ENCODE assay signal across 8 cellular contexts in the genomic region with DNA sequence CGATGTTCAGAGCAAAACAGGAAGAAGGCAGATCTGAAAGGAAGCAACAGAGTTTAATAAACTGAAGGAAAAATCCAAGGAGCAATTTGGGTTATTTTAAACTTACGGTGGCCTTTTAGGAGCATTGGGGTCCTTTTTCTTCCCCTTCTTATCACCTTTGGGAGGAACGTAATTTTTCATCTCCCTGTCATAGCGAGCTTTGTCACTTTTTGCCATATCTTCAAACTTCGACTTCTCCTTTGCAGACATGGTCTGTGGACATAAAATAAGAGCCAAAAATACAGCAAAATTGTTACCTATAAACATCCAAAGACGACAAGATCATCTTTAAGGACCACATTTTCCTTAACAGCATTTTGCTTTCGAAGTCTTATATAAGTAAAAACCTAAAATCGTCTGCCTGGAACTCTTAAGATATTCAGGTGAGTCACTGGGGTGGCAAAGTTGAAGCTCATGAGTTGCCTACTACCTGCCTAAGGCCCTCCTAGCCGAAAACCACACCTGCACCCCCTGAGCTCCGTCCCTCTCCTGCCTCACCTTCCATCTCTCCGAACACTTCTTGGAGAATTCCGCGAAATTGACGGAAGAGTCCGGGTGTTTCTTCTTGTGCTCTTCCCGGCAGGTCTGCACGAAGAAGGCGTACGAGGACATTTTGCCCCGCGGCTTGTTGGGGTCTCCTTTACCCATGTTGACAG. TPM values are rescaled to one million over a fixed set of nuclear protein-coding genes. Genes with fewer than 3 reads are reported as not detected.
A peak's percentile ranks its signal among the peaks of the same experiment; 100 is the strongest.
DNase-seq lines count a peak whose midpoint lies in the region; ATAC-seq and TF ChIP-seq lines count a peak whose summit lies in the region.

No MANE protein-coding gene starts in this region.

- peaks cover 0 to 2% of the 10 kb centered on the region in 2 donors for H3K27me3 Mint-ChIP-seq in CD4-positive, alpha-beta memory T cell
- peaks cover 30% of the 10 kb centered on the region for H3K27me3 Mint-ChIP-seq in activated naive CD8-positive, alpha-beta T cell treated with anti-CD3 and anti-CD28 coated beads for 36 hours

- intact Hi-C loops in CD4-positive, alpha-beta memory T cell (cut with micrococcal nuclease) = loop anchor here (2.0 to 5.0 kb wide), 3 partner anchors 159 to 174 kb away; a partner anchor contains a TSS

- peak overlapping the region; percentile 33 to 95 for H3K4me3 ChIP-seq in CD4-positive, alpha-beta memory T cell (ENCODE audit: low read length in 2 of 2)
- H3K4me3 ChIP-seq in LNCaP clone FGC (ENCODE audit: low read depth, low read length) (peak overlapping the region; percentile 99), iPS-20b (ENCODE audit: low read length) (peak overlapping the region; percentile 96)

- H3K9ac ChIP-seq in iPS-20b (ENCODE audit: low read depth, low read length) = peak overlapping the region; percentile 98; the same call in 1 of the 2 replicates

- H3K27me3 ChIP-seq in CD4-positive, alpha-beta memory T cell (ENCODE audit: insufficient read depth, low read length) = no peaks in the 10 kb centered on the region
- 0 out of 2 replicates have a peak, but pooled peaks cover 5% of the 10 kb centered on the region for H3K27me3 ChIP-seq in iPS-20b (ENCODE audit: insufficient read depth, low read length)

- POLR2A ChIA-PET in CD4-positive, alpha-beta memory T cell (lab: Charles Lee; ENCODE audit: partially characterized antibody) = interaction anchor here (0.6 to 8.1 kb wide), 19 partner anchors 12 to 951 kb away, joined by 3 to 375 read pairs (median 6); a partner anchor contains a TSS

- H3K4me3 Mint-ChIP-seq in CD4-positive, alpha-beta memory T cell = peak overlapping the region; percentile 91 to 99 (median 96)
- H3K4me3 Mint-ChIP-seq in activated naive CD8-positive, alpha-beta T cell treated with anti-CD3 and anti-CD28 coated beads for 36 hours = peak overlapping the region; percentile 98

- H3K9me3 Mint-ChIP-seq in CD4-positive, alpha-beta memory T cell = peaks cover 0 to 4% (median 0%) of the 10 kb centered on the region in 8 donors
- H3K9me3 Mint-ChIP-seq in activated naive CD8-positive, alpha-beta T cell treated with anti-CD3 and anti-CD28 coated beads for 36 hours = no peaks in the 10 kb centered on the region

- no peaks in the 10 kb centered on the region for H3K9me3 ChIP-seq in CD4-positive, alpha-beta memory T cell (ENCODE audit: control insufficient read depth in 1 of 2, low read length in 2 of 2)
- H3K9me3 ChIP-seq in iPS-20b (ENCODE audit: insufficient read depth, low read depth, low read length) = no peaks in the 10 kb centered on the region

- DNase-seq in CD4-positive, alpha-beta memory T cell = peak in 3 of 5 donors; percentile 22 to 67 (median 31)
- DNase-seq in LNCaP clone FGC (ENCODE audit: low read depth) (no peak), HCEC 1CT (no peak)
- no peak for DNase-seq in activated naive CD8-positive, alpha-beta T cell treated with anti-CD3 and anti-CD28 coated beads for 36 hours
- DNase-seq in stimulated activated CD4-positive, alpha-beta T cell treated with anti-CD3 and anti-CD28 coated beads, Interleukin-4, amount 100 ng/mL, for 48 hours (ENCODE audit: low read depth in 2 of 2) = peak; percentile 5 to 11

- peaks cover 11 to 37% of the 10 kb centered on the region in 2 donors for H3K36me3 Mint-ChIP-seq in CD4-positive, alpha-beta memory T cell
- H3K36me3 Mint-ChIP-seq in activated naive CD8-positive, alpha-beta T cell treated with anti-CD3 and anti-CD28 coated beads for 36 hours = peaks cover 35% of the 10 kb centered on the region

- H3K4me1 Mint-ChIP-seq in CD4-positive, alpha-beta memory T cell = peaks cover 17 to 33% (median 21%) of the 10 kb centered on the region in 4 donors
- H3K4me1 Mint-ChIP-seq in activated naive CD8-positive, alpha-beta T cell treated with anti-CD3 and anti-CD28 coated beads for 36 hours = peaks cover 14% of the 10 kb centered on the region

- H3K27ac Mint-ChIP-seq in CD4-positive, alpha-beta memory T cell = peak overlapping the region; percentile 92 to 98 (median 95)
- peak overlapping the region; percentile 95 for H3K27ac Mint-ChIP-seq in activated naive CD8-positive, alpha-beta T cell treated with anti-CD3 and anti-CD28 coated beads for 36 hours

- TF ChIP-seq CTCF in LNCaP clone FGC (IDR thresholded peaks at IDR 0.05; ENCODE audit: control insufficient read depth, extremely low read depth, insufficient read depth) = no peak

- ATAC-seq in HG02884 (IDR thresholded peaks at IDR 0.05; ENCODE audit: unreplicated experiment) (no peak), HG03520 (IDR thresholded peaks at IDR 0.05; ENCODE audit: unreplicated experiment) (no peak)

- CTCF ChIA-PET in CD4-positive, alpha-beta memory T cell (lab: Charles Lee; ENCODE audit: partially characterized antibody) = interaction anchor here (1.0 to 6.2 kb wide), 8 partner anchors 13 to 161 kb away, joined by 3 to 72 read pairs (median 6); a partner anchor contains a TSS

- peak overlapping the region; percentile 91 for H3K27ac ChIP-seq in CD4-positive, alpha-beta memory T cell (ENCODE audit: low read depth, low read length)
- no peak overlapping the region for H3K27ac ChIP-seq in iPS-20b (ENCODE audit: low read length)

- no peaks in the 10 kb centered on the region for H3K36me3 ChIP-seq in CD4-positive, alpha-beta memory T cell (ENCODE audit: insufficient read depth, low read length)
- peaks cover 53% of the 10 kb centered on the region for H3K36me3 ChIP-seq in iPS-20b (ENCODE audit: insufficient read depth, low read depth, low read length)

- H3K4me1 ChIP-seq in CD4-positive, alpha-beta memory T cell (ENCODE audit: insufficient read depth, low read length) = peaks cover 26% of the 10 kb centered on the region
- H3K4me1 ChIP-seq in iPS-20b (ENCODE audit: insufficient read depth, low read length) = peaks cover 16% of the 10 kb centered on the region; the same call in 1 of the 2 replicates

RNA-seq across cellular contexts. Expression of a gene that starts 1.0 kb away (rescaled TPM):
- 100 to 1,000 TPM; 110 to 116 TPM for total RNA-seq in CD4-positive, alpha-beta memory T cell
- polyA plus RNA-seq in CD4-positive, alpha-beta memory T cell = 100 to 1,000 TPM; 197 to 255 TPM
- 100 to 1,000 TPM; 516 to 518 TPM for total RNA-seq in activated naive CD8-positive, alpha-beta T cell treated with anti-CD3 and anti-CD28 coated beads for 36 hours

RNA-seq across cellular contexts. Expression of a gene that starts 37.6 kb away (rescaled TPM):
- 1 to 10 TPM; 5.6 to 7.0 TPM for total RNA-seq in CD4-positive, alpha-beta memory T cell
- 1 to 10 TPM; 5.8 to 7.1 TPM for polyA plus RNA-seq in CD4-positive, alpha-beta memory T cell
- 10 to 100 TPM; 24.6 to 25.0 TPM for total RNA-seq in activated naive CD8-positive, alpha-beta T cell treated with anti-CD3 and anti-CD28 coated beads for 36 hours

Comparison
In these comparisons a context has a peak if more than half of its experiments do, and no peak if none do; other contexts are left out.
1. DNase-seq: peak in CD4-positive, alpha-beta memory T cell (3 of 5) and stimulated activated CD4-positive, alpha-beta T cell treated with anti-CD3 and anti-CD28 coated beads, Interleukin-4, amount 100 ng/mL, for 48 hours (2 of 2); none in LNCaP clone FGC (single experiment), activated naive CD8-positive, alpha-beta T cell treated with anti-CD3 and anti-CD28 coated beads for 36 hours (single experiment) and HCEC 1CT (single experiment).
2. RNA of a gene that starts 1.0 kb away (total RNA-seq): 516 to 518 TPM in activated naive CD8-positive, alpha-beta T cell treated with anti-CD3 and anti-CD28 coated beads for 36 hours; 110 to 116 TPM in CD4-positive, alpha-beta memory T cell; every median in the first group is over 4 times any median in the second.
3. Peak in every context shown above with its lines, with median percentiles within 50 percentile points of each other: H3K4me3 ChIP-seq.